ENCODE assay signal across 2 cellular contexts in genomic region chr5:123438902-123439301, GRCh38.
TF ChIP-seq lines count a peak whose summit lies in the region.

No MANE protein-coding gene starts in this region.

TF ChIP-seq in SK-N-SH, 30 proteins besides CTCF, POLR2A, EP300 and RAD21 (continued from another document):
- TF ChIP-seq RCOR1 (IDR thresholded peaks at IDR 0.05; ENCODE audit: low read length) (no peak), FOXM1 (IDR thresholded peaks at IDR 0.05; ENCODE audit: low read depth) (no peak), POLR2AphosphoS5 (IDR thresholded peaks at IDR 0.05; ENCODE audit: low read depth, low read length) (no peak), MXI1 (IDR thresholded peaks at IDR 0.05; ENCODE audit: low read depth, low read length) (no peak), IRF3 (IDR thresholded peaks at IDR 0.05; ENCODE audit: low read depth, low read length) (no peak), ZBTB33 (IDR thresholded peaks at IDR 0.05; ENCODE audit: borderline replicate concordance, low read depth) (no peak), JUND (IDR thresholded peaks at IDR 0.05) (no peak), RFX5 (IDR thresholded peaks at IDR 0.05; ENCODE audit: low read length) (no peak), USF1 (IDR thresholded peaks at IDR 0.05; ENCODE audit: borderline replicate concordance, low read depth) (no peak), ELF1 (IDR thresholded peaks at IDR 0.05) (no peak), GATA2 (CRISPR knock-in tag; IDR thresholded peaks at IDR 0.05) (no peak), FOSL2 (IDR thresholded peaks at IDR 0.05; ENCODE audit: borderline replicate concordance, low read depth) (no peak), NFIC (IDR thresholded peaks at IDR 0.05; ENCODE audit: borderline replicate concordance) (no peak)
TF ChIP-seq in SK-N-SH: peak in this region for 0.

TF ChIP-seq in SK-N-SH treated with all-trans-retinoic acid at 6 μM for 48 hours, 23 proteins besides CTCF, POLR2A, EP300 and RAD21 (continued from another document):
- TF ChIP-seq POU6F1 (CRISPR knock-in tag; IDR thresholded peaks at IDR 0.05; ENCODE audit: borderline replicate concordance, low read depth) = no peak
- TF ChIP-seq TCF4 (CRISPR knock-in tag; IDR thresholded peaks at IDR 0.05; ENCODE audit: borderline replicate concordance) = no peak
- TF ChIP-seq, protein P1, sequence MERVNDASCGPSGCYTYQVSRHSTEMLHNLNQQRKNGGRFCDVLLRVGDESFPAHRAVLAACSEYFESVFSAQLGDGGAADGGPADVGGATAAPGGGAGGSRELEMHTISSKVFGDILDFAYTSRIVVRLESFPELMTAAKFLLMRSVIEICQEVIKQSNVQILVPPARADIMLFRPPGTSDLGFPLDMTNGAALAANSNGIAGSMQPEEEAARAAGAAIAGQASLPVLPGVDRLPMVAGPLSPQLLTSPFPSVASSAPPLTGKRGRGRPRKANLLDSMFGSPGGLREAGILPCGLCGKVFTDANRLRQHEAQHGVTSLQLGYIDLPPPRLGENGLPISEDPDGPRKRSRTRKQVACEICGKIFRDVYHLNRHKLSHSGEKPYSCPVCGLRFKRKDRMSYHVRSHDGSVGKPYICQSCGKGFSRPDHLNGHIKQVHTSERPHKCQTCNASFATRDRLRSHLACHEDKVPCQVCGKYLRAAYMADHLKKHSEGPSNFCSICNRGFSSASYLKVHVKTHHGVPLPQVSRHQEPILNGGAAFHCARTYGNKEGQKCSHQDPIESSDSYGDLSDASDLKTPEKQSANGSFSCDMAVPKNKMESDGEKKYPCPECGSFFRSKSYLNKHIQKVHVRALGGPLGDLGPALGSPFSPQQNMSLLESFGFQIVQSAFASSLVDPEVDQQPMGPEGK (CRISPR knock-in tag; IDR thresholded peaks at IDR 0.05; ENCODE audit: borderline replicate concordance) = no peak
- TF ChIP-seq CSDC2 (CRISPR knock-in tag; IDR thresholded peaks at IDR 0.05) = no peak
- TF ChIP-seq BACH2 (CRISPR knock-in tag; IDR thresholded peaks at IDR 0.05; ENCODE audit: borderline replicate concordance) = no peak
- TF ChIP-seq ZNF565 (CRISPR knock-in tag; conservative IDR thresholded peaks at IDR 0.05; ENCODE audit: low read depth) = no peak
- TF ChIP-seq ARNTL (CRISPR knock-in tag; IDR thresholded peaks at IDR 0.05; ENCODE audit: borderline replicate concordance, low read depth) = no peak
- no peak for TF ChIP-seq TOX (CRISPR knock-in tag; IDR thresholded peaks at IDR 0.05; ENCODE audit: borderline replicate concordance)
- TF ChIP-seq CREB5 (CRISPR knock-in tag; IDR thresholded peaks at IDR 0.05; ENCODE audit: low read depth) = no peak
- no peak for TF ChIP-seq ISL1 (CRISPR knock-in tag; IDR thresholded peaks at IDR 0.05)
